10 cellular contexts compared by ENCODE assay signal in genomic region chr2:130728007-130728454, GRCh38. TPM values are rescaled to one million over a fixed set of nuclear protein-coding genes. Genes with fewer than 3 reads are reported as not detected.
DNase-seq lines count a peak whose midpoint lies in the region; ATAC-seq and TF ChIP-seq lines count a peak whose summit lies in the region.
"Had no signal": no experiment of that assay in that cellular context is flagged by ENCODE, and none has a peak within 500 bp of the region (broad histone marks: within the 10 kb centered on the region; RNA-seq: fewer than 3 reads in every experiment).

No MANE protein-coding gene starts in this region.

- H3K4me3 Mint-ChIP-seq in activated T-helper 1 cell treated with anti-CD3 and anti-CD28 coated beads, Interleukin-12 subunit alpha, Interleukin-12 subunit beta, Interleukin-2, Interleukin-4 antibody, amounts not matched to agents 30 ng/mL and 10 ng/mL and 1 ng/mL, durations not matched to agents 14 hours and 24 hours and 36 hours: peak overlapping the region; percentile 35

- peaks cover 12% of the 10 kb centered on the region for H3K4me1 Mint-ChIP-seq in activated T-helper 1 cell treated with anti-CD3 and anti-CD28 coated beads, Interleukin-12 subunit alpha, Interleukin-12 subunit beta, Interleukin-2, Interleukin-4 antibody, amounts not matched to agents 30 ng/mL and 10 ng/mL and 1 ng/mL, durations not matched to agents 14 hours and 24 hours and 36 hours (ENCODE audit: low read depth)

- no peaks in the 10 kb centered on the region for H3K36me3 Mint-ChIP-seq in activated T-helper 1 cell treated with anti-CD3 and anti-CD28 coated beads, Interleukin-12 subunit alpha, Interleukin-12 subunit beta, Interleukin-2, Interleukin-4 antibody, amounts not matched to agents 30 ng/mL and 10 ng/mL and 1 ng/mL, durations not matched to agents 14 hours and 24 hours and 36 hours (ENCODE audit: low read depth)

- no peaks in the 10 kb centered on the region for H3K9me3 Mint-ChIP-seq in activated T-helper 1 cell treated with anti-CD3 and anti-CD28 coated beads, Interleukin-12 subunit alpha, Interleukin-12 subunit beta, Interleukin-2, Interleukin-4 antibody, amounts not matched to agents 30 ng/mL and 10 ng/mL and 1 ng/mL, durations not matched to agents 14 hours and 24 hours and 36 hours

- peaks cover 14% of the 10 kb centered on the region for H3K27me3 Mint-ChIP-seq in activated T-helper 1 cell treated with anti-CD3 and anti-CD28 coated beads, Interleukin-12 subunit alpha, Interleukin-12 subunit beta, Interleukin-2, Interleukin-4 antibody, amounts not matched to agents 30 ng/mL and 10 ng/mL and 1 ng/mL, durations not matched to agents 14 hours and 24 hours and 36 hours (ENCODE audit: insufficient read depth)

- peak overlapping the region; percentile 29 for H3K4me3 ChIP-seq in HL-60 (replicated peaks; ENCODE audit: insufficient read depth, low read length)

- no peak for TF ChIP-seq CTCF in HL-60 (IDR thresholded peaks at IDR 0.05; ENCODE audit: insufficient read depth, low read length)

- DNase-seq in NCI-H345 (lab: John Stamatoyannopoulos, UW): peak; percentile 58
- DNase-seq in NCI-H345 treated with DMSO at 0.1 percent for 48 hours (lab: John Stamatoyannopoulos, UW; ENCODE audit: unreplicated experiment): no peak
- peak; percentile 8 to 45 for DNase-seq in HL-60 (ENCODE audit: low read depth in 1 of 2, low spot score in 1 of 2)
- peak; percentile 27 for DNase-seq in activated T-helper 1 cell treated with anti-CD3 and anti-CD28 coated beads, Interleukin-12 subunit alpha, Interleukin-12 subunit beta, Interleukin-2, Interleukin-4 antibody, amounts not matched to agents 30 ng/mL and 10 ng/mL and 1 ng/mL, durations not matched to agents 14 hours and 24 hours and 36 hours (ENCODE audit: low spot score)
- no peak for DNase-seq in left ventricle myocardium superior
- DNase-seq in stimulated activated CD4-positive, alpha-beta T cell treated with anti-CD3 and anti-CD28 coated beads, Interleukin-15, amount 100 ng/mL, for 24 hours: peak; percentile 44
- DNase-seq in nucleus accumbens (lab: John Stamatoyannopoulos, UW): no peak
- DNase-seq in D341Med (ENCODE audit: low spot score): no peak

- intact Hi-C loops in activated T-helper 1 cell treated with anti-CD3 and anti-CD28 coated beads, Interleukin-12 subunit alpha, Interleukin-12 subunit beta, Interleukin-2, Interleukin-4 antibody, amounts not matched to agents 30 ng/mL and 10 ng/mL and 1 ng/mL, durations not matched to agents 14 hours and 24 hours and 36 hours (cut with micrococcal nuclease): loop anchor here (5.0 kb wide), 1 partner anchor 364 kb away; the partner anchor contains the start of gene FAM168B
- intact Hi-C loops in left ventricle myocardium superior (cut with micrococcal nuclease): no loop called here

- peak; percentile 63 for ATAC-seq in left ventricle myocardium superior

- peaks cover 30% of the 10 kb centered on the region for H3K27me3 ChIP-seq in HL-60 (ENCODE audit: insufficient read depth, poor library complexity, severe bottlenecking)

- H3K27ac ChIP-seq in HL-60 (replicated peaks): no peak overlapping the region
- H3K27ac ChIP-seq: C4-2B had no signal

- H3K27ac Mint-ChIP-seq in activated T-helper 1 cell treated with anti-CD3 and anti-CD28 coated beads, Interleukin-12 subunit alpha, Interleukin-12 subunit beta, Interleukin-2, Interleukin-4 antibody, amounts not matched to agents 30 ng/mL and 10 ng/mL and 1 ng/mL, durations not matched to agents 14 hours and 24 hours and 36 hours: peak overlapping the region; percentile 16

RNA-seq across cellular contexts. Expression of gene GPR148, which starts 0.8 kb away (rescaled TPM):
- total RNA-seq in activated T-helper 1 cell treated with anti-CD3 and anti-CD28 coated beads, Interleukin-12 subunit alpha, Interleukin-12 subunit beta, Interleukin-2, Interleukin-4 antibody, amounts not matched to agents 30 ng/mL and 10 ng/mL and 1 ng/mL, durations not matched to agents 14 hours and 24 hours and 36 hours: not detected in 2 replicates
- not detected for total RNA-seq in left ventricle myocardium superior
- total RNA-seq: urinary bladder had no signal

RNA-seq across cellular contexts. Expression of gene AMER3, which starts 27.3 kb away (rescaled TPM):
- not detected in 2 replicates for total RNA-seq in activated T-helper 1 cell treated with anti-CD3 and anti-CD28 coated beads, Interleukin-12 subunit alpha, Interleukin-12 subunit beta, Interleukin-2, Interleukin-4 antibody, amounts not matched to agents 30 ng/mL and 10 ng/mL and 1 ng/mL, durations not matched to agents 14 hours and 24 hours and 36 hours
- total RNA-seq in left ventricle myocardium superior: not detected

Comparison
In these comparisons a context has a peak if more than half of its experiments do, and no peak if none do; other contexts are left out.
1. DNase-seq: peak in NCI-H345 (single experiment), HL-60 (2 of 2), activated T-helper 1 cell treated with anti-CD3 and anti-CD28 coated beads, Interleukin-12 subunit alpha, Interleukin-12 subunit beta, Interleukin-2, Interleukin-4 antibody, amounts not matched to agents 30 ng/mL and 10 ng/mL and 1 ng/mL, durations not matched to agents 14 hours and 24 hours and 36 hours (single experiment) and stimulated activated CD4-positive, alpha-beta T cell treated with anti-CD3 and anti-CD28 coated beads, Interleukin-15, amount 100 ng/mL, for 24 hours (single experiment); none in NCI-H345 treated with DMSO at 0.1 percent for 48 hours (single experiment), left ventricle myocardium superior (single experiment), nucleus accumbens (0 of 56) and D341Med (single experiment).